Comparison of ENCODE assay signal across 14 cellular contexts in genomic region chr11:10666976-10667892, GRCh38. TPM values are rescaled to one million over a fixed set of nuclear protein-coding genes. Genes with fewer than 3 reads are reported as not detected.
A peak's percentile ranks its signal among the peaks of the same experiment; 100 is the strongest.
DNase-seq lines count a peak whose midpoint lies in the region; TF ChIP-seq lines count a peak whose summit lies in the region.
"Had no signal": no experiment of that assay in that cellular context is flagged by ENCODE, and none has a peak within 500 bp of the region (broad histone marks: within the 10 kb centered on the region; RNA-seq: fewer than 3 reads in every experiment).

No MANE protein-coding gene starts in this region.

- H2AFZ ChIP-seq in GM23248: peak overlapping the region; percentile 49; the same call in 1 of the 2 replicates

- in situ Hi-C loops in GM23248 (cut with MboI): no loop called here

- no peaks in the 10 kb centered on the region for H3K36me3 Mint-ChIP-seq in progenitor cell of endocrine pancreas (ENCODE audit: insufficient read depth)
- H3K36me3 Mint-ChIP-seq: activated naive CD8-positive, alpha-beta T cell had no signal

- peak overlapping the region; percentile 48 for H3K9ac ChIP-seq in GM23248

- H3K79me2 ChIP-seq in GM23248 (ENCODE audit: insufficient read depth): no peaks in the 10 kb centered on the region

- H3K27ac ChIP-seq in GM23248 (peak overlapping the region; percentile 77), layer of hippocampus (ENCODE audit: low read depth, low read length) (peak overlapping the region; percentile 48), testis (peak overlapping the region; percentile 49 to 80)
- H3K27ac ChIP-seq: suprapubic skin had no signal

- peak; percentile 64 for DNase-seq in GM23248
- peak; percentile 61 for DNase-seq in amniotic epithelial cell (ENCODE audit: low read depth)
- DNase-seq in testis: no peak
- DNase-seq in progenitor cell of endocrine pancreas (ENCODE audit: low spot score, unreplicated experiment): no peak
- DNase-seq in NCI-H748 treated with DMSO at 0.1 percent for 48 hours (lab: John Stamatoyannopoulos, UW): no peak
- DNase-seq in stimulated activated CD4-positive, alpha-beta T cell treated with anti-CD3 and anti-CD28 coated beads, Interleukin-12 subunit alpha, Interleukin-12 subunit beta, amount 100 ng/mL, for 4 hours: no peak
- DNase-seq in 8988T: no peak
- DNase-seq: activated CD8-positive, alpha-beta T cell treated with anti-CD3 and anti-CD28 coated beads, Interleukin-2, amount 10 ng/mL, durations not matched to agents 7 days and 5 days; NCI-H1092 treated with DMSO at 0.1 percent for 48 hours; nucleus accumbens; stimulated activated CD4-positive, alpha-beta T cell treated with anti-CD3 and anti-CD28 coated beads, Interleukin-4, amount 100 ng/mL, for 4 hours had no signal

- peaks cover 39% of the 10 kb centered on the region for H3F3A ChIP-seq in GM23248 (ENCODE audit: insufficient read depth)

- H3K4me1 ChIP-seq in GM23248 (ENCODE audit: insufficient read depth): peaks cover 41% of the 10 kb centered on the region
- H3K4me1 ChIP-seq in testis: peaks cover 40% of the 10 kb centered on the region

- H4K20me1 ChIP-seq in GM23248 (ENCODE audit: insufficient read depth): no peaks in the 10 kb centered on the region

- intact Hi-C loops in testis (cut with DNase I; ENCODE audit: low total_unique reads): no loop called here

- peaks cover 2% of the 10 kb centered on the region for H3K9me3 Mint-ChIP-seq in progenitor cell of endocrine pancreas (ENCODE audit: low read depth)

- no peak overlapping the region for H3K4me3 Mint-ChIP-seq in progenitor cell of endocrine pancreas (ENCODE audit: low read depth)
- H3K4me3 Mint-ChIP-seq: activated CD8-positive, alpha-beta T cell treated with anti-CD3 and anti-CD28 coated beads, Interleukin-2, amount 10 ng/mL, durations not matched to agents 7 days and 5 days; activated naive CD8-positive, alpha-beta T cell had no signal

- no peak for TF ChIP-seq CTCF in testis (IDR thresholded peaks at IDR 0.05)
- TF ChIP-seq CTCF in progenitor cell of endocrine pancreas (IDR thresholded peaks at IDR 0.05; ENCODE audit: unreplicated experiment): no peak

- H3K36me3 ChIP-seq in GM23248 (ENCODE audit: low read depth) (no peaks in the 10 kb centered on the region), testis (ENCODE audit: low read depth, missing control alignments) (no peaks in the 10 kb centered on the region)
- H3K36me3 ChIP-seq: suprapubic skin had no signal

- H3K4me3 ChIP-seq in GM23248 (no peak overlapping the region; the same call in 1 of the 2 replicates), testis (no peak overlapping the region)
- H3K4me3 ChIP-seq: suprapubic skin had no signal

- no peak overlapping the region for H3K27ac Mint-ChIP-seq in progenitor cell of endocrine pancreas
- H3K27ac Mint-ChIP-seq: activated CD8-positive, alpha-beta T cell treated with anti-CD3 and anti-CD28 coated beads, Interleukin-2, amount 10 ng/mL, durations not matched to agents 7 days and 5 days; activated naive CD8-positive, alpha-beta T cell had no signal

- no peaks in the 10 kb centered on the region for H3K9me2 ChIP-seq in GM23248 (ENCODE audit: insufficient read depth)

- WGBS in GM23248 (ENCODE audit: low coverage in 1 of 2, low lambda C conversion rate in 2 of 2, missing lambda C conversion rate in 2 of 2), 2 experiments: 37 to 38% methylated on average over 5 to 6 of the region's 6 CpGs
- WGBS in testis, 2 donors: 64 to 67% methylated on average over 6 of the region's 6 CpGs

- H3K27me3 ChIP-seq in GM23248 (replicated peaks; ENCODE audit: insufficient read depth) (no peaks in the 10 kb centered on the region), layer of hippocampus (ENCODE audit: control insufficient read depth, insufficient read depth, low read length) (no peaks in the 10 kb centered on the region), testis (no peaks in the 10 kb centered on the region)
- H3K27me3 ChIP-seq: suprapubic skin had no signal

- H3K9me3 ChIP-seq in GM23248 (ENCODE audit: low read depth) (no peaks in the 10 kb centered on the region), testis (no peaks in the 10 kb centered on the region)
- H3K9me3 ChIP-seq: suprapubic skin had no signal

- peaks cover 32% of the 10 kb centered on the region for H3K4me1 Mint-ChIP-seq in progenitor cell of endocrine pancreas (ENCODE audit: low read depth)

- H3K27me3 Mint-ChIP-seq in progenitor cell of endocrine pancreas: no peaks in the 10 kb centered on the region

- peak overlapping the region; percentile 23 for H3K4me2 ChIP-seq in GM23248 (ENCODE audit: unreplicated experiment)

- no peak for TF ChIP-seq POLR2A in testis (IDR thresholded peaks at IDR 0.05)

RNA-seq across cellular contexts. Expression of gene IRAG1, which starts 26.3 kb away (rescaled TPM):
- 5.9 and 6.7 TPM in 2 replicates for total RNA-seq in GM23248 (2014; rRNA removed; shearing (Covaris generic))
- 4.5 and 5.3 TPM in 2 replicates for polyA plus RNA-seq in GM23248 (2016; fragmentation: Nextera tagmentation; extraction: Ambion mirVana)
- 10 to 100 TPM; 17.7 to 23.1 TPM for total RNA-seq in testis
- polyA plus RNA-seq in testis (ENCODE audit: insufficient read depth, low read depth, low replicate concordance): 28.6 TPM
- total RNA-seq in progenitor cell of endocrine pancreas: 5.4 and 6.3 TPM in 2 replicates
- total RNA-seq: activated CD8-positive, alpha-beta T cell treated with anti-CD3 and anti-CD28 coated beads, Interleukin-2, amount 10 ng/mL, durations not matched to agents 7 days and 5 days had no signal

Comparison
In these comparisons a context has a peak if more than half of its experiments do, and no peak if none do; other contexts are left out.
1. DNase-seq: peak in GM23248 (single experiment) and amniotic epithelial cell (single experiment); none in testis (single experiment), progenitor cell of endocrine pancreas (single experiment), NCI-H748 treated with DMSO at 0.1 percent for 48 hours (single experiment), stimulated activated CD4-positive, alpha-beta T cell treated with anti-CD3 and anti-CD28 coated beads, Interleukin-12 subunit alpha, Interleukin-12 subunit beta, amount 100 ng/mL, for 4 hours (single experiment) and 8988T (single experiment).
2. Peak in every context shown above with its lines, with median percentiles within 50 percentile points of each other: H3K27ac ChIP-seq.